Comparison of ENCODE assay signal across 1 cellular context in genomic region chr2:43848174-43848573, GRCh38.
TF ChIP-seq lines count a peak whose summit lies in the region.

No MANE protein-coding gene starts in this region.

TF ChIP-seq in HCT116, 20 proteins besides CTCF, POLR2A, EP300 and RAD21 (continued from another document):
- TF ChIP-seq, protein P1, sequence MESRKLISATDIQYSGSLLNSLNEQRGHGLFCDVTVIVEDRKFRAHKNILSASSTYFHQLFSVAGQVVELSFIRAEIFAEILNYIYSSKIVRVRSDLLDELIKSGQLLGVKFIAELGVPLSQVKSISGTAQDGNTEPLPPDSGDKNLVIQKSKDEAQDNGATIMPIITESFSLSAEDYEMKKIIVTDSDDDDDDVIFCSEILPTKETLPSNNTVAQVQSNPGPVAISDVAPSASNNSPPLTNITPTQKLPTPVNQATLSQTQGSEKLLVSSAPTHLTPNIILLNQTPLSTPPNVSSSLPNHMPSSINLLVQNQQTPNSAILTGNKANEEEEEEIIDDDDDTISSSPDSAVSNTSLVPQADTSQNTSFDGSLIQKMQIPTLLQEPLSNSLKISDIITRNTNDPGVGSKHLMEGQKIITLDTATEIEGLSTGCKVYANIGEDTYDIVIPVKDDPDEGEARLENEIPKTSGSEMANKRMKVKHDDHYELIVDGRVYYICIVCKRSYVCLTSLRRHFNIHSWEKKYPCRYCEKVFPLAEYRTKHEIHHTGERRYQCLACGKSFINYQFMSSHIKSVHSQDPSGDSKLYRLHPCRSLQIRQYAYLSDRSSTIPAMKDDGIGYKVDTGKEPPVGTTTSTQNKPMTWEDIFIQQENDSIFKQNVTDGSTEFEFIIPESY (IDR thresholded peaks at IDR 0.05; ENCODE audit: extremely low read depth, insufficient replicate concordance, low read length): no peak
- no peak for TF ChIP-seq EZH2phosphoT487 (IDR thresholded peaks at IDR 0.05; ENCODE audit: borderline replicate concordance)
- no peak for TF ChIP-seq TCF7L2 (IDR thresholded peaks at IDR 0.05; ENCODE audit: borderline replicate concordance, extremely low read depth, insufficient read depth, insufficient read length)
- no peak for TF ChIP-seq POLR2AphosphoS5 (IDR thresholded peaks at IDR 0.05; ENCODE audit: low read depth, low read length)
- TF ChIP-seq MAX (IDR thresholded peaks at IDR 0.05): no peak
- TF ChIP-seq SIN3A (IDR thresholded peaks at IDR 0.05; ENCODE audit: low read depth): no peak
- no peak for TF ChIP-seq CEBPB (IDR thresholded peaks at IDR 0.05; ENCODE audit: low read depth)
- no peak for TF ChIP-seq JUND (IDR thresholded peaks at IDR 0.05)
- TF ChIP-seq FOSL1 (IDR thresholded peaks at IDR 0.05; ENCODE audit: low read depth): no peak
- TF ChIP-seq EZH2 (IDR thresholded peaks at IDR 0.05): no peak
- TF ChIP-seq ZNF274 (IDR thresholded peaks at IDR 0.05; ENCODE audit: low read depth, low read length): no peak
- no peak for TF ChIP-seq ELF1 (IDR thresholded peaks at IDR 0.05; ENCODE audit: borderline replicate concordance, low read depth)
- no peak for TF ChIP-seq CBX3 (IDR thresholded peaks at IDR 0.05; ENCODE audit: low read depth)
- TF ChIP-seq SP1 (IDR thresholded peaks at IDR 0.05; ENCODE audit: low read depth): no peak
- TF ChIP-seq, protein P2, sequence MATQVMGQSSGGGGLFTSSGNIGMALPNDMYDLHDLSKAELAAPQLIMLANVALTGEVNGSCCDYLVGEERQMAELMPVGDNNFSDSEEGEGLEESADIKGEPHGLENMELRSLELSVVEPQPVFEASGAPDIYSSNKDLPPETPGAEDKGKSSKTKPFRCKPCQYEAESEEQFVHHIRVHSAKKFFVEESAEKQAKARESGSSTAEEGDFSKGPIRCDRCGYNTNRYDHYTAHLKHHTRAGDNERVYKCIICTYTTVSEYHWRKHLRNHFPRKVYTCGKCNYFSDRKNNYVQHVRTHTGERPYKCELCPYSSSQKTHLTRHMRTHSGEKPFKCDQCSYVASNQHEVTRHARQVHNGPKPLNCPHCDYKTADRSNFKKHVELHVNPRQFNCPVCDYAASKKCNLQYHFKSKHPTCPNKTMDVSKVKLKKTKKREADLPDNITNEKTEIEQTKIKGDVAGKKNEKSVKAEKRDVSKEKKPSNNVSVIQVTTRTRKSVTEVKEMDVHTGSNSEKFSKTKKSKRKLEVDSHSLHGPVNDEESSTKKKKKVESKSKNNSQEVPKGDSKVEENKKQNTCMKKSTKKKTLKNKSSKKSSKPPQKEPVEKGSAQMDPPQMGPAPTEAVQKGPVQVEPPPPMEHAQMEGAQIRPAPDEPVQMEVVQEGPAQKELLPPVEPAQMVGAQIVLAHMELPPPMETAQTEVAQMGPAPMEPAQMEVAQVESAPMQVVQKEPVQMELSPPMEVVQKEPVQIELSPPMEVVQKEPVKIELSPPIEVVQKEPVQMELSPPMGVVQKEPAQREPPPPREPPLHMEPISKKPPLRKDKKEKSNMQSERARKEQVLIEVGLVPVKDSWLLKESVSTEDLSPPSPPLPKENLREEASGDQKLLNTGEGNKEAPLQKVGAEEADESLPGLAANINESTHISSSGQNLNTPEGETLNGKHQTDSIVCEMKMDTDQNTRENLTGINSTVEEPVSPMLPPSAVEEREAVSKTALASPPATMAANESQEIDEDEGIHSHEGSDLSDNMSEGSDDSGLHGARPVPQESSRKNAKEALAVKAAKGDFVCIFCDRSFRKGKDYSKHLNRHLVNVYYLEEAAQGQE (IDR thresholded peaks at IDR 0.05; ENCODE audit: low read depth): no peak
- TF ChIP-seq EGR1 (IDR thresholded peaks at IDR 0.05; ENCODE audit: low read depth): no peak
- no peak for TF ChIP-seq SRF (IDR thresholded peaks at IDR 0.05; ENCODE audit: low read depth)
- no peak for TF ChIP-seq YY1 (IDR thresholded peaks at IDR 0.05; ENCODE audit: extremely low read depth, insufficient replicate concordance, low read depth, low read length)
